1 cellular context compared by ENCODE assay signal in the genomic region with DNA sequence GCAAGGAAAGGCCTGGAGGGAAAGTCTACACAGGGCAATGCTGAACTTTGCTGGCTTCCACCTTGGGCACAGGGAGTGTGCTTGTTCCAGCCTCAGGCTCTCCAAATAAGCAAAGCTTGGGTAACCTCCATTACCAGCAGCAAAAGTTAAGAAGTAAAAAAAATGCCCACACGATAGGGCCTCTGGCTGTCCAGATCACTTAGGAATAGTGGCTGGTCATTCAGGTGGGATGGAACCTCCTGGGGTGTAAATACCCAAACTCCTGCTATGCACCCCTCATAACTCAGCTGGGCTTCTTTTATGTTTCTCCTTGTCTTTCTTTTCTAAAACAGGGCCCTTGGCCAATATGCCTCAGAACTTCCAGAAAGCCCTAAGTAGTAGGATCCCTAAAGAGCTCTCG.
TF ChIP-seq lines count a peak whose summit lies in the region.

No MANE protein-coding gene starts in this region.

TF ChIP-seq in H1, 55 proteins besides CTCF, POLR2A, EP300 and RAD21:
- TF ChIP-seq CEBPB (IDR thresholded peaks at IDR 0.05; ENCODE audit: low read depth, low read length), result no peak
- no peak for TF ChIP-seq SP4 (IDR thresholded peaks at IDR 0.05; ENCODE audit: low read length)
- no peak for TF ChIP-seq EGR1 (IDR thresholded peaks at IDR 0.05; ENCODE audit: borderline replicate concordance, low read depth, low read length)
- TF ChIP-seq FOSL1 (IDR thresholded peaks at IDR 0.05; ENCODE audit: insufficient read depth, low read depth, low read length), result no peak
- TF ChIP-seq TEAD4 (IDR thresholded peaks at IDR 0.05; ENCODE audit: low read depth, low read length), result no peak
- TF ChIP-seq HDAC6 (IDR thresholded peaks at IDR 0.05; ENCODE audit: low read depth, low read length), result no peak
- TF ChIP-seq TAF7 (optimal IDR thresholded peaks at IDR 0.05; ENCODE audit: borderline replicate concordance, low read depth, low read length), result no peak
- TF ChIP-seq SP2 (IDR thresholded peaks at IDR 0.05; ENCODE audit: low read length), result no peak
- no peak for TF ChIP-seq NANOG (IDR thresholded peaks at IDR 0.05; ENCODE audit: insufficient read depth, low read depth, low read length, poor library complexity, severe bottlenecking)
- TF ChIP-seq ATF3 (IDR thresholded peaks at IDR 0.05; ENCODE audit: insufficient read depth, low read depth, low read length), result no peak
- TF ChIP-seq JUN (IDR thresholded peaks at IDR 0.05; ENCODE audit: low read depth, low read length), result no peak
- no peak for TF ChIP-seq SIX5 (IDR thresholded peaks at IDR 0.05; ENCODE audit: low read depth, low read length)
- TF ChIP-seq ZNF274 (IDR thresholded peaks at IDR 0.05; ENCODE audit: borderline replicate concordance, extremely low read depth, low read length), result no peak
